Comparison of ENCODE assay signal across 1 cellular context in the genomic region with DNA sequence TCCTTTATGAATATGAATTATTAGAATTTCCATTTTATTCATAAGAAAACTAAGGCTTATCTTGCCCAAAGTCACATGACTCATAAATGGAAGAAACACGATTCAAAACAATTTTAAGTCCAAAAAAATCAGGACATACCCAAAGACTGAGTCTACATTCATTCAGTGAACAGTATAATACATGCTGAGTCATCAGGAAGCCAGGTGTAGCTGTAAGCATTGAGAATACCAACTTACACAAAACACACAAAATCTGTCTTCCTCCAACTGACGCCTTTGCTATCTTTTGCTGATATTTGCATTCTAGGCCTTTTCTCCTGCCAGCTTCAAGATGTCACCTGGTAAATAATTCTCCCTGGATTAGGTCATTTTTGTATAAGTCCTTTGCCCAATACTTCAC.
TF ChIP-seq lines count a peak whose summit lies in the region.

No MANE protein-coding gene starts in this region.

TF ChIP-seq in K562, 482 proteins besides CTCF, POLR2A, EP300 and RAD21 (continued from another document):
- TF ChIP-seq, protein P1, sequence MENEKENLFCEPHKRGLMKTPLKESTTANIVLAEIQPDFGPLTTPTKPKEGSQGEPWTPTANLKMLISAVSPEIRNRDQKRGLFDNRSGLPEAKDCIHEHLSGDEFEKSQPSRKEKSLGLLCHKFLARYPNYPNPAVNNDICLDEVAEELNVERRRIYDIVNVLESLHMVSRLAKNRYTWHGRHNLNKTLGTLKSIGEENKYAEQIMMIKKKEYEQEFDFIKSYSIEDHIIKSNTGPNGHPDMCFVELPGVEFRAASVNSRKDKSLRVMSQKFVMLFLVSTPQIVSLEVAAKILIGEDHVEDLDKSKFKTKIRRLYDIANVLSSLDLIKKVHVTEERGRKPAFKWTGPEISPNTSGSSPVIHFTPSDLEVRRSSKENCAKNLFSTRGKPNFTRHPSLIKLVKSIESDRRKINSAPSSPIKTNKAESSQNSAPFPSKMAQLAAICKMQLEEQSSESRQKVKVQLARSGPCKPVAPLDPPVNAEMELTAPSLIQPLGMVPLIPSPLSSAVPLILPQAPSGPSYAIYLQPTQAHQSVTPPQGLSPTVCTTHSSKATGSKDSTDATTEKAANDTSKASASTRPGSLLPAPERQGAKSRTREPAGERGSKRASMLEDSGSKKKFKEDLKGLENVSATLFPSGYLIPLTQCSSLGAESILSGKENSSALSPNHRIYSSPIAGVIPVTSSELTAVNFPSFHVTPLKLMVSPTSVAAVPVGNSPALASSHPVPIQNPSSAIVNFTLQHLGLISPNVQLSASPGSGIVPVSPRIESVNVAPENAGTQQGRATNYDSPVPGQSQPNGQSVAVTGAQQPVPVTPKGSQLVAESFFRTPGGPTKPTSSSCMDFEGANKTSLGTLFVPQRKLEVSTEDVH (IDR thresholded peaks at IDR 0.05; ENCODE audit: low read depth, partially characterized antibody): no peak
- no peak for TF ChIP-seq TCF7L2 (IDR thresholded peaks at IDR 0.05; ENCODE audit: low read depth, low read length)
- no peak for TF ChIP-seq MTA1 (IDR thresholded peaks at IDR 0.05; ENCODE audit: borderline replicate concordance)
- TF ChIP-seq, protein P2, sequence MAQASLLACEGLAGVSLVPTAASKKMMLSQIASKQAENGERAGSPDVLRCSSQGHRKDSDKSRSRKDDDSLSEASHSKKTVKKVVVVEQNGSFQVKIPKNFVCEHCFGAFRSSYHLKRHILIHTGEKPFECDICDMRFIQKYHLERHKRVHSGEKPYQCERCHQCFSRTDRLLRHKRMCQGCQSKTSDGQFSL (CRISPR knock-in tag; IDR thresholded peaks at IDR 0.05): no peak
- TF ChIP-seq, protein P2 (tag; IDR thresholded peaks at IDR 0.05): no peak
- TF ChIP-seq ZNF780A (CRISPR knock-in tag; IDR thresholded peaks at IDR 0.05): no peak
- no peak for TF ChIP-seq ZNF76 (CRISPR knock-in tag; IDR thresholded peaks at IDR 0.05; ENCODE audit: borderline replicate concordance)
- no peak for TF ChIP-seq RBM25 (IDR thresholded peaks at IDR 0.05; ENCODE audit: low read depth, low read length, severe bottlenecking)
